Comparison of ENCODE assay signal across 9 cellular contexts in the genomic region with DNA sequence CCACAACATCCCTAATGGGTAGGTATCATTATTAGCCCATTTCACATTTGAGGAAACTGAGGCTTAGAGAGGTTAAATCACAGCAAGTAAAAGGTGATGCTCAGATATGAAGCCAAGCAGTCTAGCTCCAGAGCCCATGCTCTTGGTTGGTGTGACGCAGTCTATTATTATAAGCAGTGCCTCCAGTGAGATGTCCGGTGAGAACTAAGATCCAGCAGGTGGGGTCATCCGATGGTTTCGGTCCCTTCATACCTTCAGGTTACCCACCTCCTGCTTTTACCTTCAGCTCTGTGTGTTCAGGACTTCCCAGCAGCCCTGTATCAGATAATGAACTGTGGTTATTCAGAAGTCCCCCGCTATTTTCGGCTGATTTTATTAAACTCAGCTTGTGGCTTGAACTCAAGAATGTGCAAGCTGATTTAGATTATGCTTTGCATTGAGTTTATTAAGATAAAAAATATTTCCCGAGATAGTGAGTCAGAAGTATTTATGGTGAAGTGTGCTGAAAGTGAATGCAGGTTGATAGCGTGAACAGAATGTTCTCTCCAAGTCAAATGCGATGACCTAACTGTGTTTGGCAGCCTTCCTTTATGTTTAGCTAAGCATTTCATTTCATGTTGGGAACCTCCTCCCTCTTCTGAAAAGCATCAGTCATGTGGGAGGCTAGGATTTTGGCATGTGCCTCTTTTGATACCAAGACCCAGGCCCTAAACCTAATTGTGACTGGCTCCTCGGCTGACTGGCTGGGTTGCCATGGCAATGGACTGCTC.
DNase-seq lines count a peak whose midpoint lies in the region; ATAC-seq and TF ChIP-seq lines count a peak whose summit lies in the region.
"Had no signal": no experiment of that assay in that cellular context is flagged by ENCODE, and none has a peak within 500 bp of the region (broad histone marks: within the 10 kb centered on the region; RNA-seq: fewer than 3 reads in every experiment).

No MANE protein-coding gene starts in this region.

- peak overlapping the region; percentile 97 for H3K27ac ChIP-seq in brain microvascular endothelial cell
- H3K27ac ChIP-seq in substantia nigra (ENCODE audit: low read depth, low read length, poor library complexity, severe bottlenecking) = peak overlapping the region; percentile 39
- no peak overlapping the region for H3K27ac ChIP-seq in effector memory CD4-positive, alpha-beta T cell (ENCODE audit: insufficient read depth, low read length, poor library complexity, severe bottlenecking)
- H3K27ac ChIP-seq: SK-N-MC had no signal

- peak overlapping the region; percentile 62 for H3K27ac Mint-ChIP-seq in HFFc6
- H3K27ac Mint-ChIP-seq in activated naive CD4-positive, alpha-beta T cell treated with anti-CD3 and anti-CD28 coated beads for 36 hours = no peak overlapping the region

- no peak for ATAC-seq in HG03280 (IDR thresholded peaks at IDR 0.05; ENCODE audit: unreplicated experiment)

- intact Hi-C loops in activated naive CD4-positive, alpha-beta T cell treated with anti-CD3 and anti-CD28 coated beads for 36 hours (cut with micrococcal nuclease) = no loop called here

- in situ Hi-C loops in brain microvascular endothelial cell (cut with HindIII; ENCODE audit: low pct_ligation_motif_present, low sequenced_read_pairs) = no loop called here

- no peak for TF ChIP-seq CTCF in HFFc6 (IDR thresholded peaks at IDR 0.05)
- TF ChIP-seq CTCF in brain microvascular endothelial cell (IDR thresholded peaks at IDR 0.05; ENCODE audit: low read depth, low read length, missing control alignments) = no peak

- DNase-seq in HFFc6 (peak; percentile 86), brain microvascular endothelial cell (peak; percentile 98), iris pigment epithelial cell (ENCODE audit: low read depth) (peak; percentile 100), substantia nigra (lab: John Stamatoyannopoulos, UW) (peak in 4 of 49 donors; percentile 3 to 62 (median 6)), NCI-H526 treated with DMSO at 0.1 percent for 48 hours (lab: John Stamatoyannopoulos, UW) (no peak)
- no peak for DNase-seq in effector memory CD4-positive, alpha-beta T cell
- DNase-seq in activated naive CD4-positive, alpha-beta T cell treated with anti-CD3 and anti-CD28 coated beads for 36 hours = no peak

- H3K27me3 Mint-ChIP-seq in HFFc6 (ENCODE audit: insufficient read depth) = peaks cover 6% of the 10 kb centered on the region
- H3K27me3 Mint-ChIP-seq in activated naive CD4-positive, alpha-beta T cell treated with anti-CD3 and anti-CD28 coated beads for 36 hours (ENCODE audit: low read depth) = peaks cover 3% of the 10 kb centered on the region

- CTCF ChIA-PET in activated naive CD4-positive, alpha-beta T cell treated with anti-CD3 and anti-CD28 coated beads for 36 hours (lab: Charles Lee) = no interaction called here

- no peaks in the 10 kb centered on the region for H3K9me3 ChIP-seq in effector memory CD4-positive, alpha-beta T cell (ENCODE audit: control insufficient read depth, low read length)

- H3K36me3 ChIP-seq in brain microvascular endothelial cell (replicated peaks) = no peaks in the 10 kb centered on the region
- no peaks in the 10 kb centered on the region for H3K36me3 ChIP-seq in effector memory CD4-positive, alpha-beta T cell (ENCODE audit: control insufficient read depth, insufficient read depth, low read length)

- peaks cover 80% of the 10 kb centered on the region for H3K4me1 Mint-ChIP-seq in HFFc6 (ENCODE audit: low read depth)
- no peaks in the 10 kb centered on the region for H3K4me1 Mint-ChIP-seq in activated naive CD4-positive, alpha-beta T cell treated with anti-CD3 and anti-CD28 coated beads for 36 hours (ENCODE audit: low read depth)

- H3K4me3 ChIP-seq in brain microvascular endothelial cell (ENCODE audit: low read depth, low read length) = no peak overlapping the region
- no peak overlapping the region for H3K4me3 ChIP-seq in effector memory CD4-positive, alpha-beta T cell (ENCODE audit: insufficient read depth, low read depth, low read length, poor library complexity, severe bottlenecking)
- H3K4me3 ChIP-seq: SK-N-MC had no signal

- no peaks in the 10 kb centered on the region for H3K4me1 ChIP-seq in effector memory CD4-positive, alpha-beta T cell (ENCODE audit: control insufficient read depth, insufficient read depth, low read length, poor library complexity, severe bottlenecking)

- H3K4me3 Mint-ChIP-seq in HFFc6 = peak overlapping the region; percentile 58
- H3K4me3 Mint-ChIP-seq in activated naive CD4-positive, alpha-beta T cell treated with anti-CD3 and anti-CD28 coated beads for 36 hours = no peak overlapping the region

- H3K27me3 ChIP-seq in brain microvascular endothelial cell (replicated peaks) = no peaks in the 10 kb centered on the region
- H3K27me3 ChIP-seq in effector memory CD4-positive, alpha-beta T cell (replicated peaks; ENCODE audit: control insufficient read depth, insufficient read depth, low read length, poor library complexity, severe bottlenecking) = no peaks in the 10 kb centered on the region

- no peaks in the 10 kb centered on the region for H3K36me3 Mint-ChIP-seq in HFFc6 (ENCODE audit: low read depth)
- H3K36me3 Mint-ChIP-seq in activated naive CD4-positive, alpha-beta T cell treated with anti-CD3 and anti-CD28 coated beads for 36 hours (ENCODE audit: low read depth) = no peaks in the 10 kb centered on the region

- no peaks in the 10 kb centered on the region; the same call in 1 of the 2 replicates for H3K9me3 Mint-ChIP-seq in HFFc6
- H3K9me3 Mint-ChIP-seq in activated naive CD4-positive, alpha-beta T cell treated with anti-CD3 and anti-CD28 coated beads for 36 hours = no peaks in the 10 kb centered on the region

Comparison
In these comparisons a context has a peak if more than half of its experiments do, and no peak if none do; other contexts are left out.
1. DNase-seq: peak in HFFc6 (single experiment), brain microvascular endothelial cell (single experiment) and iris pigment epithelial cell (single experiment); none in NCI-H526 treated with DMSO at 0.1 percent for 48 hours (single experiment), effector memory CD4-positive, alpha-beta T cell (0 of 3) and activated naive CD4-positive, alpha-beta T cell treated with anti-CD3 and anti-CD28 coated beads for 36 hours (single experiment).